Comparison of ENCODE assay signal across 1 cellular context in genomic region chr3:83216919-83217594, GRCh38.
TF ChIP-seq lines count a peak whose summit lies in the region.

No MANE protein-coding gene starts in this region.

TF ChIP-seq in GM23338, 12 proteins besides CTCF, POLR2A, EP300 and RAD21 (continued from another document):
- TF ChIP-seq ZNF462 (CRISPR knock-in tag; IDR thresholded peaks at IDR 0.05) (no peak), ETS1 (IDR thresholded peaks at IDR 0.05) (no peak), CREB1 (CRISPR knock-in tag; IDR thresholded peaks at IDR 0.05; ENCODE audit: low read depth) (no peak), POLR2AphosphoS5 (IDR thresholded peaks at IDR 0.05; ENCODE audit: low read depth) (no peak)
